8 cellular contexts compared by ENCODE assay signal in genomic region chr3:195859061-195859845, GRCh38. TPM values are rescaled to one million over a fixed set of nuclear protein-coding genes. Genes with fewer than 3 reads are reported as not detected.
A peak's percentile ranks its signal among the peaks of the same experiment; 100 is the strongest.
DNase-seq lines count a peak whose midpoint lies in the region; ATAC-seq, FAIRE-seq and TF ChIP-seq lines count a peak whose summit lies in the region.

No MANE protein-coding gene starts in this region.

- no peak overlapping the region for H3K56ac ChIP-seq in H1 (replicated peaks; ENCODE audit: insufficient read length, low read depth, low read length)

- H2BK120ac ChIP-seq in H1 (replicated peaks; ENCODE audit: low read depth, low read length): no peak overlapping the region

- H3K23me2 ChIP-seq in H1 (ENCODE audit: low read depth, low read length): no peaks in the 10 kb centered on the region

- WGBS in H1 (ENCODE audit: extremely low coverage in 1 of 2, insufficient coverage in 1 of 2, insufficient read length in 1 of 2, insufficient replicate concordance in 2 of 2, low coverage in 1 of 2, low lambda C conversion rate in 2 of 2, missing lambda C conversion rate in 1 of 2), 2 experiments: 45% methylated on average over 21 of the region's 21 CpGs; no CpG with 5 or more reads in 1 of the 2 experiments

- no peak overlapping the region for H3K4ac ChIP-seq in H1 (replicated peaks; ENCODE audit: insufficient read length, low read depth, low read length)

- H3K27me3 ChIP-seq in BLaER1 treated with 17β-estradiol and CSF1 and Interleukin-3, amounts not matched to agents 10 nM and 100 nM: no peaks in the 10 kb centered on the region
- no peaks in the 10 kb centered on the region for H3K27me3 ChIP-seq in HCT116 (ENCODE audit: insufficient read depth, low read length)
- no peaks in the 10 kb centered on the region; a peak in 1 of 7 replicates for H3K27me3 ChIP-seq in H1 (replicated peaks in 1 of 4; ENCODE audit: control insufficient read depth in 3 of 4, extremely low read depth in 1 of 4, insufficient read depth in 3 of 4, low read length in 3 of 4)
- H3K27me3 ChIP-seq in muscle layer of colon (ENCODE audit: control insufficient read depth in 1 of 2, insufficient read depth in 2 of 2, low read length in 2 of 2): no peaks in the 10 kb centered on the region

- no peak for FAIRE-seq in H1 (lab: Jason Lieb, UNC)

- no peak overlapping the region for H3K4me3 ChIP-seq in BLaER1 treated with 17β-estradiol and CSF1 and Interleukin-3, amounts not matched to agents 10 nM and 100 nM
- H3K4me3 ChIP-seq in HCT116 (replicated peaks in 1 of 2; ENCODE audit: low read depth in 1 of 2, low read length in 2 of 2) (no peak overlapping the region), H1 (ENCODE audit: extremely low read depth in 1 of 4, insufficient read depth in 2 of 4, low read depth in 3 of 4, low read length in 4 of 4) (peak overlapping the region in 1 of 4 experiments; percentile 30; a peak in 1 of 8 replicates), muscle layer of colon (ENCODE audit: low read depth in 1 of 2, low read length in 2 of 2) (peak overlapping the region; percentile 22 to 24)

- peak overlapping the region in 5 of 11 experiments; percentile 8 to 26 (median 20); a peak in 4 of 22 replicates for H3K9ac ChIP-seq in BLaER1 treated with 17β-estradiol and CSF1 and Interleukin-3, amounts not matched to agents 10 nM and 100 nM
- H3K9ac ChIP-seq in HCT116 (ENCODE audit: low read length) (no peak overlapping the region), H1 (replicated peaks in 1 of 4; ENCODE audit: extremely low read depth in 1 of 4, low read depth in 3 of 4, low read length in 3 of 4) (no peak overlapping the region), muscle layer of colon (ENCODE audit: low read length) (no peak overlapping the region)

- no peaks in the 10 kb centered on the region for H3K9me2 ChIP-seq in HCT116 (ENCODE audit: insufficient read depth)

- H3K9me3 ChIP-seq in BLaER1 treated with 17β-estradiol and CSF1 and Interleukin-3, amounts not matched to agents 10 nM and 100 nM (replicated peaks in 1 of 11): no peaks in the 10 kb centered on the region
- H3K9me3 ChIP-seq in HCT116 (ENCODE audit: control insufficient read depth in 1 of 2, insufficient read depth in 1 of 2, low read depth in 1 of 2, low read length in 2 of 2) (no peaks in the 10 kb centered on the region), H1 (ENCODE audit: insufficient read depth in 2 of 2, low read depth in 1 of 2, low read length in 1 of 2) (no peaks in the 10 kb centered on the region), muscle layer of colon (ENCODE audit: low read length) (no peaks in the 10 kb centered on the region)

- H4K91ac ChIP-seq in H1 (replicated peaks; ENCODE audit: insufficient read length, low read length): no peak overlapping the region

- ATAC-seq in HCT116 (peak; percentile 55), GM19395 (IDR thresholded peaks at IDR 0.05; ENCODE audit: unreplicated experiment) (no peak)

- no peak overlapping the region; the same call in 1 of the 2 replicates for H3K18ac ChIP-seq in H1 (ENCODE audit: extremely low read depth, low read length)

- H2AK5ac ChIP-seq in H1 (ENCODE audit: low read depth, low read length): no peak overlapping the region

- TF ChIP-seq RAD21 in HCT116 (IDR thresholded peaks at IDR 0.05; ENCODE audit: low read depth) (peak; percentile 94), H1 (IDR thresholded peaks at IDR 0.05 in 1 of 2, conservative IDR thresholded peaks at IDR 0.05 in 1 of 2; ENCODE audit: low read depth in 2 of 2, low read length in 2 of 2) (peak; percentile 84 to 88)

- POLR2A ChIA-PET in HCT116 (lab: Charles Lee) (no interaction called here), H1 (lab: Charles Lee; ENCODE audit: partially characterized antibody) (interaction anchor here (1.2 to 1.5 kb wide), 4 partner anchors 10 to 55 kb away, joined by 3 to 9 read pairs (median 4); no protein-coding TSS in a partner anchor)

- TF ChIP-seq POLR2A in HCT116 (IDR thresholded peaks at IDR 0.05; ENCODE audit: borderline replicate concordance, extremely low read depth, insufficient read depth, insufficient read length) (no peak), H1 (IDR thresholded peaks at IDR 0.05; ENCODE audit: control extremely low read depth in 1 of 2, low read depth in 2 of 2, low read length in 2 of 2) (no peak)

- H3K4me1 ChIP-seq in BLaER1 treated with 17β-estradiol and CSF1 and Interleukin-3, amounts not matched to agents 10 nM and 100 nM: peaks cover under 1 to 42% (median 24%) of the 10 kb centered on the region in 10 experiments; a peak in 18 of 20 replicates
- peaks cover 0 to 24% of the 10 kb centered on the region in 2 experiments; a peak in 2 of 4 replicates for H3K4me1 ChIP-seq in HCT116 (ENCODE audit: control insufficient read depth in 1 of 2, insufficient read depth in 2 of 2, low read length in 2 of 2)
- H3K4me1 ChIP-seq in H1 (replicated peaks in 1 of 4; ENCODE audit: control insufficient read depth in 3 of 4, insufficient read depth in 4 of 4, low read length in 3 of 4): no peaks in the 10 kb centered on the region; a peak in 2 of 7 replicates
- peaks cover 9% of the 10 kb centered on the region for H3K4me1 ChIP-seq in muscle layer of colon (ENCODE audit: insufficient read depth, low read length)

- RAD21 ChIA-PET in HCT116 (lab: Charles Lee; ENCODE audit: low non-redundant PET in 1 of 2, low total read pairs in 2 of 2, uncharacterized antibody in 2 of 2, unreplicated experiment in 2 of 2): interaction anchor here (0.9 to 1.0 kb wide), 2 partner anchors 35 to 36 kb away, joined by 6 read pairs; no protein-coding TSS in a partner anchor

- H3K79me1 ChIP-seq in H1 (ENCODE audit: low read depth, low read length): no peaks in the 10 kb centered on the region

- H3K36me3 ChIP-seq in BLaER1 treated with 17β-estradiol and CSF1 and Interleukin-3, amounts not matched to agents 10 nM and 100 nM: peaks cover 8 to 16% (median 14%) of the 10 kb centered on the region in 11 experiments; a peak in 20 of 22 replicates
- H3K36me3 ChIP-seq in HCT116 (ENCODE audit: control insufficient read depth in 1 of 2, insufficient read depth in 2 of 2, low read length in 2 of 2): no peaks in the 10 kb centered on the region
- no peaks in the 10 kb centered on the region for H3K36me3 ChIP-seq in H1 (ENCODE audit: control insufficient read depth in 2 of 4, insufficient read depth in 4 of 4, low read length in 3 of 4)
- H3K36me3 ChIP-seq in muscle layer of colon (ENCODE audit: insufficient read depth, low read length): peaks cover 4% of the 10 kb centered on the region

- BruUV-seq in HCT116 (replicated peaks; lab: Mats Ljungman, UMichigan): no TSS peak

- H4K20me1 ChIP-seq in BLaER1 treated with 17β-estradiol and CSF1 and Interleukin-3, amounts not matched to agents 10 nM and 100 nM: peaks cover 0 to 20% (median 0%) of the 10 kb centered on the region in 11 experiments; a peak in 7 of 22 replicates
- H4K20me1 ChIP-seq in HCT116 (ENCODE audit: insufficient read depth) (no peaks in the 10 kb centered on the region), H1 (replicated peaks in 1 of 2; ENCODE audit: control insufficient read depth in 1 of 2, insufficient read depth in 2 of 2, low read length in 2 of 2) (no peaks in the 10 kb centered on the region)

- H2AFZ ChIP-seq in HCT116 (ENCODE audit: low read depth, low read length, poor library complexity, severe bottlenecking) (peak overlapping the region; percentile 59), H1 (ENCODE audit: low read length) (0 out of 2 replicates have a peak overlapping the region, but pooled peaks have one; percentile 15)

- TF ChIP-seq CTCF in HCT116 (IDR thresholded peaks at IDR 0.05 in 2 of 3, conservative IDR thresholded peaks at IDR 0.05 in 1 of 3; ENCODE audit: borderline replicate concordance in 1 of 3, insufficient read depth in 1 of 3, low read depth in 2 of 3, low read length in 2 of 3) (peak; percentile 96 to 98 (median 97)), H1 (IDR thresholded peaks at IDR 0.05; ENCODE audit: control extremely low read depth in 1 of 3, insufficient read depth in 1 of 3, low read depth in 1 of 3, low read length in 3 of 3) (peak; percentile 86 to 96 (median 90))

- CTCF ChIA-PET in HCT116 (lab: Charles Lee): interaction anchor here (0.7 to 4.9 kb wide), 12 partner anchors 8 to 665 kb away, joined by 3 to 53 read pairs (median 4); no protein-coding TSS in a partner anchor
- CTCF ChIA-PET in H1 (lab: Charles Lee; ENCODE audit: partially characterized antibody): interaction anchor here (0.5 to 16.5 kb wide), 26 partner anchors 9 to 333 kb away, joined by 3 to 499 read pairs (median 5); partner anchors contain the start of gene TNK2

- H2BK20ac ChIP-seq in H1 (ENCODE audit: low read length): no peak overlapping the region

- peak overlapping the region; percentile 57 for H4K8ac ChIP-seq in H1 (ENCODE audit: extremely low read depth, insufficient read depth, low read length)

- H4K5ac ChIP-seq in H1 (ENCODE audit: insufficient read length, low read depth, low read length): no peak overlapping the region

- intact Hi-C loops in HCT116 (cut with micrococcal nuclease): loop anchor here (1.0 kb wide), 1 partner anchor 35 kb away; no protein-coding TSS in a partner anchor

- no peak overlapping the region for H3K23ac ChIP-seq in H1 (ENCODE audit: insufficient read length)

- H2BK5ac ChIP-seq in H1 (ENCODE audit: low read depth, low read length): no peak overlapping the region

- H3K79me2 ChIP-seq in HCT116 (ENCODE audit: insufficient read depth, low read length) (no peaks in the 10 kb centered on the region), H1 (ENCODE audit: control insufficient read depth in 1 of 2, insufficient read depth in 2 of 2, low read length in 2 of 2) (no peaks in the 10 kb centered on the region)

- no peak overlapping the region for H2BK12ac ChIP-seq in H1 (ENCODE audit: low read depth, low read length)

- peak overlapping the region; percentile 37 to 78 (median 61) for H3K4me2 ChIP-seq in BLaER1 treated with 17β-estradiol and CSF1 and Interleukin-3, amounts not matched to agents 10 nM and 100 nM
- H3K4me2 ChIP-seq in HCT116 (ENCODE audit: low read length) (peak overlapping the region; percentile 31), H1 (ENCODE audit: insufficient read depth in 1 of 2, low read depth in 2 of 2, low read length in 2 of 2) (peak overlapping the region in 1 of 2 experiments; percentile 50; a peak in 2 of 4 replicates)

- H2BK15ac ChIP-seq in H1 (ENCODE audit: low read length): no peak overlapping the region

- TF ChIP-seq EP300 in H1 (IDR thresholded peaks at IDR 0.05; ENCODE audit: borderline replicate concordance in 1 of 2, low read depth in 2 of 2, low read length in 2 of 2): no peak

- DNase-seq in HCT116 (ENCODE audit: low read depth, low spot score) (peak; percentile 47), NCI-H82 treated with DMSO at 0.1 percent for 48 hours (lab: John Stamatoyannopoulos, UW; ENCODE audit: unreplicated experiment) (peak; percentile 85), H1 (ENCODE audit: low read depth in 1 of 2, low spot score in 2 of 2) (peak; percentile 54 to 96)
- peak; percentile 44 to 81 (median 79) for DNase-seq in activated CD8-positive, alpha-beta memory T cell treated with anti-CD3 and anti-CD28 coated beads for 48 hours (ENCODE audit: low read depth in 2 of 3, low spot score in 2 of 3)
- DNase-seq in stimulated activated CD8-positive, alpha-beta memory T cell treated with anti-CD3 and anti-CD28 coated beads, Interleukin-4, amount 100 ng/mL, for 48 hours: peak; percentile 94

- H3K14ac ChIP-seq in H1 (ENCODE audit: insufficient read length): no peak overlapping the region

- no peak overlapping the region for H3K27ac ChIP-seq in BLaER1 treated with 17β-estradiol and CSF1 and Interleukin-3, amounts not matched to agents 10 nM and 100 nM
- H3K27ac ChIP-seq in HCT116 (ENCODE audit: low read depth, low read length) (no peak overlapping the region), H1 (ENCODE audit: low read depth, low read length) (no peak overlapping the region), muscle layer of colon (ENCODE audit: low read depth, low read length) (no peak overlapping the region)

RNA-seq across cellular contexts. Expression of gene MUC4, which starts 47.5 kb away (rescaled TPM):
- total RNA-seq in HCT116 (2021; ENCODE audit: unreplicated experiment): 0.64 TPM
- 0.53 and 0.69 TPM in 2 replicates for polyA plus RNA-seq in HCT116 (2012)
- total RNA-seq in H1 (2021; fragmentation: NEBNext Ultra II Directional; extraction: Animal tissue kit (Norgen Biotek cat#: 25700)): 1.4 and 2.0 TPM in 2 replicates
- polyA plus RNA-seq in H1 (2011; rRNA removed): 0.89 and 2.0 TPM in 2 replicates
- polyA plus RNA-seq in H1 (2011; cell fraction: cytosol; rRNA removed): 0.94 TPM
- polyA plus RNA-seq in H1 (2011; cell fraction: nucleus; rRNA removed): 5.4 TPM
- 1.1 to 1.8 TPM (median 1.6 TPM) in 4 replicates for polyA plus RNA-seq in H1 (2012, experiment 1 of 2)
- 0.34 TPM for polyA plus RNA-seq in H1 (2012, experiment 2 of 2)
- polyA plus RNA-seq in H1 (2013, experiment 1 of 2): 0.83 TPM
- polyA plus RNA-seq in H1 (2013, experiment 2 of 2): 0.59 TPM
- 0.98 and 2.0 TPM in 2 replicates for polyA minus RNA-seq in H1 (2011; rRNA and poly(A)+ RNA removed)
- 1.0 TPM for polyA minus RNA-seq in H1 (2011; cell fraction: cytosol; rRNA and poly(A)+ RNA removed)
- polyA minus RNA-seq in H1 (2011; cell fraction: nucleus; rRNA and poly(A)+ RNA removed): 2.8 TPM

RNA-seq across cellular contexts. Expression of gene TNK2, which starts 49.1 kb away (rescaled TPM):
- 55.1 TPM for total RNA-seq in HCT116 (2021; ENCODE audit: unreplicated experiment)
- 34.0 and 40.3 TPM in 2 replicates for polyA plus RNA-seq in HCT116 (2012)
- total RNA-seq in H1 (2021; fragmentation: NEBNext Ultra II Directional; extraction: Animal tissue kit (Norgen Biotek cat#: 25700)): 33.9 and 38.6 TPM in 2 replicates
- polyA plus RNA-seq in H1 (2011; rRNA removed): 10.4 and 18.2 TPM in 2 replicates
- polyA plus RNA-seq in H1 (2011; cell fraction: cytosol; rRNA removed): 15.6 TPM
- 105 TPM for polyA plus RNA-seq in H1 (2011; cell fraction: nucleus; rRNA removed)
- 24.4 to 39.8 TPM (median 29.1 TPM) in 4 replicates for polyA plus RNA-seq in H1 (2012, experiment 1 of 2)
- 11.0 TPM for polyA plus RNA-seq in H1 (2012, experiment 2 of 2)
- 20.0 TPM for polyA plus RNA-seq in H1 (2013, experiment 1 of 2)
- polyA plus RNA-seq in H1 (2013, experiment 2 of 2): 17.6 TPM
- 10.8 and 11.1 TPM in 2 replicates for polyA minus RNA-seq in H1 (2011; rRNA and poly(A)+ RNA removed)
- 12.0 TPM for polyA minus RNA-seq in H1 (2011; cell fraction: cytosol; rRNA and poly(A)+ RNA removed)
- 19.7 TPM for polyA minus RNA-seq in H1 (2011; cell fraction: nucleus; rRNA and poly(A)+ RNA removed)

Comparison
In these comparisons a context has a peak if more than half of its experiments do, and no peak if none do; other contexts are left out.
1. H3K4me3 ChIP-seq: peak in muscle layer of colon (2 of 2); none in BLaER1 treated with 17β-estradiol and CSF1 and Interleukin-3, amounts not matched to agents 10 nM and 100 nM (0 of 10) and HCT116 (0 of 2).
2. Peak in every context shown above with its lines, with median percentiles within 50 percentile points of each other: DNase-seq.